Comparison of ENCODE assay signal across 7 cellular contexts in genomic region chr1:114779722-114780121, GRCh38. TPM values are rescaled to one million over a fixed set of nuclear protein-coding genes. Genes with fewer than 3 reads are reported as not detected.
A peak's percentile ranks its signal among the peaks of the same experiment; 100 is the strongest.
DNase-seq lines count a peak whose midpoint lies in the region; ATAC-seq and TF ChIP-seq lines count a peak whose summit lies in the region.

No MANE protein-coding gene starts in this region.

- H3K36me3 Mint-ChIP-seq in activated T-helper 17 cell treated with anti-CD3 and anti-CD28 coated beads, Interleukin-2, amount 50 U/mL, for 72 hours (ENCODE audit: low read depth) = peaks cover 55% of the 10 kb centered on the region
- peaks cover 31% of the 10 kb centered on the region for H3K36me3 Mint-ChIP-seq in stimulated activated memory B cell treated with anti-CD40 and anti-IgM and Interleukin-4, amounts not matched to agents 10 μg/mL and 1 μg/mL and 100 μg/mL, for 72 hours

- TF ChIP-seq CTCF in HL-60 (IDR thresholded peaks at IDR 0.05; ENCODE audit: insufficient read depth, low read length) (no peak), GM13976 (IDR thresholded peaks at IDR 0.05; ENCODE audit: borderline replicate concordance, control extremely low read depth, extremely low read depth, insufficient read depth, missing control alignments) (no peak)

- H3K4me1 Mint-ChIP-seq in activated T-helper 17 cell treated with anti-CD3 and anti-CD28 coated beads, Interleukin-2, amount 50 U/mL, for 72 hours = peaks cover 11% of the 10 kb centered on the region
- H3K4me1 Mint-ChIP-seq in stimulated activated memory B cell treated with anti-CD40 and anti-IgM and Interleukin-4, amounts not matched to agents 10 μg/mL and 1 μg/mL and 100 μg/mL, for 72 hours = peaks cover 13% of the 10 kb centered on the region

- ATAC-seq in activated T-helper 17 cell treated with anti-CD3 and anti-CD28 coated beads, Interleukin-2, amount 50 U/mL, for 72 hours (replicated peaks) = no peak
- ATAC-seq in stimulated activated memory B cell treated with anti-CD40 and anti-IgM and Interleukin-4, amounts not matched to agents 10 μg/mL and 1 μg/mL and 100 μg/mL, for 72 hours = no peak

- peak overlapping the region; percentile 72 for H3K9ac ChIP-seq in iPS-18a (ENCODE audit: low read length)

- H3K27ac Mint-ChIP-seq in activated T-helper 17 cell treated with anti-CD3 and anti-CD28 coated beads, Interleukin-2, amount 50 U/mL, for 72 hours = peak overlapping the region; percentile 100
- peak overlapping the region; percentile 99 for H3K27ac Mint-ChIP-seq in stimulated activated memory B cell treated with anti-CD40 and anti-IgM and Interleukin-4, amounts not matched to agents 10 μg/mL and 1 μg/mL and 100 μg/mL, for 72 hours

- H3K9me3 ChIP-seq in iPS-18a (ENCODE audit: control insufficient read depth, low read depth, low read length) = no peaks in the 10 kb centered on the region

- H3K27ac ChIP-seq in HL-60 (replicated peaks) (peak overlapping the region; percentile 74), iPS-18a (ENCODE audit: low read length) (no peak overlapping the region)

- no peaks in the 10 kb centered on the region for H3K9me3 Mint-ChIP-seq in activated T-helper 17 cell treated with anti-CD3 and anti-CD28 coated beads, Interleukin-2, amount 50 U/mL, for 72 hours
- no peaks in the 10 kb centered on the region for H3K9me3 Mint-ChIP-seq in stimulated activated memory B cell treated with anti-CD40 and anti-IgM and Interleukin-4, amounts not matched to agents 10 μg/mL and 1 μg/mL and 100 μg/mL, for 72 hours

- H3K27me3 Mint-ChIP-seq in activated T-helper 17 cell treated with anti-CD3 and anti-CD28 coated beads, Interleukin-2, amount 50 U/mL, for 72 hours = no peaks in the 10 kb centered on the region
- no peaks in the 10 kb centered on the region for H3K27me3 Mint-ChIP-seq in stimulated activated memory B cell treated with anti-CD40 and anti-IgM and Interleukin-4, amounts not matched to agents 10 μg/mL and 1 μg/mL and 100 μg/mL, for 72 hours

- H3K4me3 ChIP-seq in HL-60 (replicated peaks; ENCODE audit: insufficient read depth, low read length) (peak overlapping the region; percentile 76), iPS-18a (ENCODE audit: low read length) (peak overlapping the region; percentile 87)

- H3K4me3 Mint-ChIP-seq in activated T-helper 17 cell treated with anti-CD3 and anti-CD28 coated beads, Interleukin-2, amount 50 U/mL, for 72 hours = peak overlapping the region; percentile 100
- peak overlapping the region; percentile 100 for H3K4me3 Mint-ChIP-seq in stimulated activated memory B cell treated with anti-CD40 and anti-IgM and Interleukin-4, amounts not matched to agents 10 μg/mL and 1 μg/mL and 100 μg/mL, for 72 hours

- DNase-seq in HL-60 (ENCODE audit: low read depth in 1 of 2, low spot score in 1 of 2) (no peak), GM13976 (ENCODE audit: low spot score) (no peak), superior temporal gyrus (ENCODE audit: extremely low spot score) (no peak), iPS-NIHi11 (ENCODE audit: low spot score) (no peak)

- in situ Hi-C loops in GM13976 (cut with MboI; ENCODE audit: low sequenced_read_pairs, unreplicated experiment) = no loop called here

- no peaks in the 10 kb centered on the region for H3K4me1 ChIP-seq in iPS-18a (ENCODE audit: control insufficient read depth, low read depth, low read length)

- H3K27me3 ChIP-seq in HL-60 (ENCODE audit: insufficient read depth, poor library complexity, severe bottlenecking) (no peaks in the 10 kb centered on the region), iPS-18a (ENCODE audit: control insufficient read depth, insufficient read depth, low read length) (peaks cover 23% of the 10 kb centered on the region)

- H3K36me3 ChIP-seq in iPS-18a (ENCODE audit: control insufficient read depth, low read depth, low read length) = peaks cover 25% of the 10 kb centered on the region

RNA-seq across cellular contexts. Expression of gene SIKE1, which starts 0.8 kb away (rescaled TPM):
- total RNA-seq in activated T-helper 17 cell treated with anti-CD3 and anti-CD28 coated beads, Interleukin-2, amount 50 U/mL, for 72 hours = 10 to 100 TPM; 55.9 to 86.3 TPM

RNA-seq across cellular contexts. Expression of gene CSDE1, which starts 21.9 kb away (rescaled TPM):
- 100 to 1,000 TPM; 465 to 604 TPM for total RNA-seq in activated T-helper 17 cell treated with anti-CD3 and anti-CD28 coated beads, Interleukin-2, amount 50 U/mL, for 72 hours
